Comparison of ENCODE assay signal across 1 cellular context in the genomic region with DNA sequence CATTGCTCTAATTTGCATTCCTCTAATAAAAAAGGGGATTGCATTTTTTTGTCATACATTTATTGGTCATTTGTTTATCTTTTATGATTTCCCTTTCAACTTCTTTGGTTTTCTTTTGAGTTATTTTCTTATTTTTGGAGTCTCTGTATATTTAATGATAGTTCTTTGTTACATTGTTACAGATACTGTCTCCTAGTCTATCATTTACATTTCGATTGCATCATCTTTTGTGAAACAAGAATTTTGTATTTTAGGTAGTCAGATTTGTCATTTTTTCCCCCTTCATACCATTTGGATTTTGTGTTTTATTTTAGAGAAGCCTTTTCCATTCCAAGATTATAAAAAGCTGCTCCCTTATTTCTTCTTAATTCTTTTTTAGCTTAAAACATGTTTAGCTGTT.
TF ChIP-seq lines count a peak whose summit lies in the region.

No MANE protein-coding gene starts in this region.

TF ChIP-seq in K562, 482 proteins besides CTCF, POLR2A, EP300 and RAD21 (continues in another document):
- no peak for TF ChIP-seq CBX2 (IDR thresholded peaks at IDR 0.05; ENCODE audit: insufficient read depth, low read length, poor library complexity, severe bottlenecking)
- TF ChIP-seq DPF2 (IDR thresholded peaks at IDR 0.05): peak; percentile 19; the same call in 1 of the 2 replicates
- TF ChIP-seq, protein P1, sequence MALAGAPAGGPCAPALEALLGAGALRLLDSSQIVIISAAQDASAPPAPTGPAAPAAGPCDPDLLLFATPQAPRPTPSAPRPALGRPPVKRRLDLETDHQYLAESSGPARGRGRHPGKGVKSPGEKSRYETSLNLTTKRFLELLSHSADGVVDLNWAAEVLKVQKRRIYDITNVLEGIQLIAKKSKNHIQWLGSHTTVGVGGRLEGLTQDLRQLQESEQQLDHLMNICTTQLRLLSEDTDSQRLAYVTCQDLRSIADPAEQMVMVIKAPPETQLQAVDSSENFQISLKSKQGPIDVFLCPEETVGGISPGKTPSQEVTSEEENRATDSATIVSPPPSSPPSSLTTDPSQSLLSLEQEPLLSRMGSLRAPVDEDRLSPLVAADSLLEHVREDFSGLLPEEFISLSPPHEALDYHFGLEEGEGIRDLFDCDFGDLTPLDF (CRISPR knock-in tag; IDR thresholded peaks at IDR 0.05): no peak
- TF ChIP-seq CEBPB (tag; IDR thresholded peaks at IDR 0.05): peak; percentile 87
- no peak for TF ChIP-seq ZNF12 (CRISPR knock-in tag; IDR thresholded peaks at IDR 0.05)
- peak; percentile 43; the same call in 1 of the 2 replicates for TF ChIP-seq SMARCE1 (IDR thresholded peaks at IDR 0.05)
- TF ChIP-seq ZNF764 (CRISPR knock-in tag; IDR thresholded peaks at IDR 0.05; ENCODE audit: low read depth): no peak
- TF ChIP-seq ARID1B (IDR thresholded peaks at IDR 0.05): peak; percentile 51
- TF ChIP-seq BRD9 (IDR thresholded peaks at IDR 0.05; ENCODE audit: low read depth, partially characterized antibody): peak; percentile 44
- TF ChIP-seq ZNF232 (CRISPR knock-in tag; IDR thresholded peaks at IDR 0.05): no peak
- TF ChIP-seq, protein P2, sequence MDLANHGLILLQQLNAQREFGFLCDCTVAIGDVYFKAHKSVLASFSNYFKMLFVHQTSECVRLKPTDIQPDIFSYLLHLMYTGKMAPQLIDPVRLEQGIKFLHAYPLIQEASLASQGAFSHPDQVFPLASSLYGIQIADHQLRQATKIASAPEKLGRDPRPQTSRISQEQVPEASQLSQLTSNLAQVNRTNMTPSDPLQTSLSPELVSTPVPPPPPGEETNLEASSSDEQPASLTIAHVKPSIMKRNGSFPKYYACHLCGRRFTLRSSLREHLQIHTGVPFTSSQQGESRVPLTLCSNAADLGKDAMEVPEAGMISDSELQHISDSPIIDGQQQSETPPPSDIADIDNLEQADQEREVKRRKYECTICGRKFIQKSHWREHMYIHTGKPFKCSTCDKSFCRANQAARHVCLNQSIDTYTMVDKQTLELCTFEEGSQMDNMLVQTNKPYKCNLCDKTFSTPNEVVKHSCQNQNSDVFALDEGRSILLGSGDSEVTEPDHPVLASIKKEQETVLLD (IDR thresholded peaks at IDR 0.05): no peak
- TF ChIP-seq, protein P3, sequence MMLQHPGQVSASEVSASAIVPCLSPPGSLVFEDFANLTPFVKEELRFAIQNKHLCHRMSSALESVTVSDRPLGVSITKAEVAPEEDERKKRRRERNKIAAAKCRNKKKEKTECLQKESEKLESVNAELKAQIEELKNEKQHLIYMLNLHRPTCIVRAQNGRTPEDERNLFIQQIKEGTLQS (IDR thresholded peaks at IDR 0.05): peak; percentile 98
- TF ChIP-seq, protein P3 (CRISPR knock-in tag; conservative IDR thresholded peaks at IDR 0.05): no peak
- no peak for TF ChIP-seq ZNF197 (CRISPR knock-in tag; IDR thresholded peaks at IDR 0.05; ENCODE audit: low read depth)
- TF ChIP-seq, protein P4, sequence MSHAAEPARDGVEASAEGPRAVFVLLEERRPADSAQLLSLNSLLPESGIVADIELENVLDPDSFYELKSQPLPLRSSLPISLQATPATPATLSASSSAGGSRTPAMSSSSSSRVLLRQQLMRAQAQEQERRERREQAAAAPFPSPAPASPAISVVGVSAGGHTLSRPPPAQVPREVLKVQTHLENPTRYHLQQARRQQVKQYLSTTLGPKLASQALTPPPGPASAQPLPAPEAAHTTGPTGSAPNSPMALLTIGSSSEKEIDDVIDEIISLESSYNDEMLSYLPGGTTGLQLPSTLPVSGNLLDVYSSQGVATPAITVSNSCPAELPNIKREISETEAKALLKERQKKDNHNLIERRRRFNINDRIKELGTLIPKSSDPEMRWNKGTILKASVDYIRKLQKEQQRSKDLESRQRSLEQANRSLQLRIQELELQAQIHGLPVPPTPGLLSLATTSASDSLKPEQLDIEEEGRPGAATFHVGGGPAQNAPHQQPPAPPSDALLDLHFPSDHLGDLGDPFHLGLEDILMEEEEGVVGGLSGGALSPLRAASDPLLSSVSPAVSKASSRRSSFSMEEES (CRISPR knock-in tag; IDR thresholded peaks at IDR 0.05): no peak
- no peak for TF ChIP-seq GTF2E2 (tag; IDR thresholded peaks at IDR 0.05)
- TF ChIP-seq LEF1 (IDR thresholded peaks at IDR 0.05): peak; percentile 32; the same call in 1 of the 2 replicates
- TF ChIP-seq ZSCAN32 (CRISPR knock-in tag; IDR thresholded peaks at IDR 0.05): peak; percentile 95
- no peak for TF ChIP-seq CEBPG (CRISPR knock-in tag; IDR thresholded peaks at IDR 0.05)
- peak; percentile 96 to 98 for TF ChIP-seq CEBPG (tag; conservative IDR thresholded peaks at IDR 0.05 in 1 of 2, IDR thresholded peaks at IDR 0.05 in 1 of 2)
- no peak for TF ChIP-seq GABPB2 (CRISPR knock-in tag; conservative IDR thresholded peaks at IDR 0.05)
- no peak for TF ChIP-seq ILF3 (IDR thresholded peaks at IDR 0.05; ENCODE audit: borderline replicate concordance)
- TF ChIP-seq, protein P5, sequence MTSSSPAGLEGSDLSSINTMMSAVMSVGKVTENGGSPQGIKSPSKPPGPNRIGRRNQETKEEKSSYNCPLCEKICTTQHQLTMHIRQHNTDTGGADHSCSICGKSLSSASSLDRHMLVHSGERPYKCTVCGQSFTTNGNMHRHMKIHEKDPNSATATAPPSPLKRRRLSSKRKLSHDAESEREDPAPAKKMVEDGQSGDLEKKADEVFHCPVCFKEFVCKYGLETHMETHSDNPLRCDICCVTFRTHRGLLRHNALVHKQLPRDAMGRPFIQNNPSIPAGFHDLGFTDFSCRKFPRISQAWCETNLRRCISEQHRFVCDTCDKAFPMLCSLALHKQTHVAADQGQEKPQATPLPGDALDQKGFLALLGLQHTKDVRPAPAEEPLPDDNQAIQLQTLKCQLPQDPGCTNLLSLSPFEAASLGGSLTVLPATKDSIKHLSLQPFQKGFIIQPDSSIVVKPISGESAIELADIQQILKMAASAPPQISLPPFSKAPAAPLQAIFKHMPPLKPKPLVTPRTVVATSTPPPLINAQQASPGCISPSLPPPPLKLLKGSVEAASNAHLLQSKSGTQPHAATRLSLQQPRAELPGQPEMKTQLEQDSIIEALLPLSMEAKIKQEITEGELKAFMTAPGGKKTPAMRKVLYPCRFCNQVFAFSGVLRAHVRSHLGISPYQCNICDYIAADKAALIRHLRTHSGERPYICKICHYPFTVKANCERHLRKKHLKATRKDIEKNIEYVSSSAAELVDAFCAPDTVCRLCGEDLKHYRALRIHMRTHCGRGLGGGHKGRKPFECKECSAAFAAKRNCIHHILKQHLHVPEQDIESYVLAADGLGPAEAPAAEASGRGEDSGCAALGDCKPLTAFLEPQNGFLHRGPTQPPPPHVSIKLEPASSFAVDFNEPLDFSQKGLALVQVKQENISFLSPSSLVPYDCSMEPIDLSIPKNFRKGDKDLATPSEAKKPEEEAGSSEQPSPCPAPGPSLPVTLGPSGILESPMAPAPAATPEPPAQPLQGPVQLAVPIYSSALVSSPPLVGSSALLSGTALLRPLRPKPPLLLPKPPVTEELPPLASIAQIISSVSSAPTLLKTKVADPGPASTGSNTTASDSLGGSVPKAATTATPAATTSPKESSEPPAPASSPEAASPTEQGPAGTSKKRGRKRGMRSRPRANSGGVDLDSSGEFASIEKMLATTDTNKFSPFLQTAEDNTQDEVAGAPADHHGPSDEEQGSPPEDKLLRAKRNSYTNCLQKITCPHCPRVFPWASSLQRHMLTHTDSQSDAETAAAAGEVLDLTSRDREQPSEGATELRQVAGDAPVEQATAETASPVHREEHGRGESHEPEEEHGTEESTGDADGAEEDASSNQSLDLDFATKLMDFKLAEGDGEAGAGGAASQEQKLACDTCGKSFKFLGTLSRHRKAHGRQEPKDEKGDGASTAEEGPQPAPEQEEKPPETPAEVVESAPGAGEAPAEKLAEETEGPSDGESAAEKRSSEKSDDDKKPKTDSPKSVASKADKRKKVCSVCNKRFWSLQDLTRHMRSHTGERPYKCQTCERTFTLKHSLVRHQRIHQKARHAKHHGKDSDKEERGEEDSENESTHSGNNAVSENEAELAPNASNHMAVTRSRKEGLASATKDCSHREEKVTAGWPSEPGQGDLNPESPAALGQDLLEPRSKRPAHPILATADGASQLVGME (CRISPR knock-in tag; IDR thresholded peaks at IDR 0.05): no peak
- TF ChIP-seq ZNF347 (CRISPR knock-in tag; IDR thresholded peaks at IDR 0.05; ENCODE audit: low read depth): no peak
- TF ChIP-seq, protein P6, sequence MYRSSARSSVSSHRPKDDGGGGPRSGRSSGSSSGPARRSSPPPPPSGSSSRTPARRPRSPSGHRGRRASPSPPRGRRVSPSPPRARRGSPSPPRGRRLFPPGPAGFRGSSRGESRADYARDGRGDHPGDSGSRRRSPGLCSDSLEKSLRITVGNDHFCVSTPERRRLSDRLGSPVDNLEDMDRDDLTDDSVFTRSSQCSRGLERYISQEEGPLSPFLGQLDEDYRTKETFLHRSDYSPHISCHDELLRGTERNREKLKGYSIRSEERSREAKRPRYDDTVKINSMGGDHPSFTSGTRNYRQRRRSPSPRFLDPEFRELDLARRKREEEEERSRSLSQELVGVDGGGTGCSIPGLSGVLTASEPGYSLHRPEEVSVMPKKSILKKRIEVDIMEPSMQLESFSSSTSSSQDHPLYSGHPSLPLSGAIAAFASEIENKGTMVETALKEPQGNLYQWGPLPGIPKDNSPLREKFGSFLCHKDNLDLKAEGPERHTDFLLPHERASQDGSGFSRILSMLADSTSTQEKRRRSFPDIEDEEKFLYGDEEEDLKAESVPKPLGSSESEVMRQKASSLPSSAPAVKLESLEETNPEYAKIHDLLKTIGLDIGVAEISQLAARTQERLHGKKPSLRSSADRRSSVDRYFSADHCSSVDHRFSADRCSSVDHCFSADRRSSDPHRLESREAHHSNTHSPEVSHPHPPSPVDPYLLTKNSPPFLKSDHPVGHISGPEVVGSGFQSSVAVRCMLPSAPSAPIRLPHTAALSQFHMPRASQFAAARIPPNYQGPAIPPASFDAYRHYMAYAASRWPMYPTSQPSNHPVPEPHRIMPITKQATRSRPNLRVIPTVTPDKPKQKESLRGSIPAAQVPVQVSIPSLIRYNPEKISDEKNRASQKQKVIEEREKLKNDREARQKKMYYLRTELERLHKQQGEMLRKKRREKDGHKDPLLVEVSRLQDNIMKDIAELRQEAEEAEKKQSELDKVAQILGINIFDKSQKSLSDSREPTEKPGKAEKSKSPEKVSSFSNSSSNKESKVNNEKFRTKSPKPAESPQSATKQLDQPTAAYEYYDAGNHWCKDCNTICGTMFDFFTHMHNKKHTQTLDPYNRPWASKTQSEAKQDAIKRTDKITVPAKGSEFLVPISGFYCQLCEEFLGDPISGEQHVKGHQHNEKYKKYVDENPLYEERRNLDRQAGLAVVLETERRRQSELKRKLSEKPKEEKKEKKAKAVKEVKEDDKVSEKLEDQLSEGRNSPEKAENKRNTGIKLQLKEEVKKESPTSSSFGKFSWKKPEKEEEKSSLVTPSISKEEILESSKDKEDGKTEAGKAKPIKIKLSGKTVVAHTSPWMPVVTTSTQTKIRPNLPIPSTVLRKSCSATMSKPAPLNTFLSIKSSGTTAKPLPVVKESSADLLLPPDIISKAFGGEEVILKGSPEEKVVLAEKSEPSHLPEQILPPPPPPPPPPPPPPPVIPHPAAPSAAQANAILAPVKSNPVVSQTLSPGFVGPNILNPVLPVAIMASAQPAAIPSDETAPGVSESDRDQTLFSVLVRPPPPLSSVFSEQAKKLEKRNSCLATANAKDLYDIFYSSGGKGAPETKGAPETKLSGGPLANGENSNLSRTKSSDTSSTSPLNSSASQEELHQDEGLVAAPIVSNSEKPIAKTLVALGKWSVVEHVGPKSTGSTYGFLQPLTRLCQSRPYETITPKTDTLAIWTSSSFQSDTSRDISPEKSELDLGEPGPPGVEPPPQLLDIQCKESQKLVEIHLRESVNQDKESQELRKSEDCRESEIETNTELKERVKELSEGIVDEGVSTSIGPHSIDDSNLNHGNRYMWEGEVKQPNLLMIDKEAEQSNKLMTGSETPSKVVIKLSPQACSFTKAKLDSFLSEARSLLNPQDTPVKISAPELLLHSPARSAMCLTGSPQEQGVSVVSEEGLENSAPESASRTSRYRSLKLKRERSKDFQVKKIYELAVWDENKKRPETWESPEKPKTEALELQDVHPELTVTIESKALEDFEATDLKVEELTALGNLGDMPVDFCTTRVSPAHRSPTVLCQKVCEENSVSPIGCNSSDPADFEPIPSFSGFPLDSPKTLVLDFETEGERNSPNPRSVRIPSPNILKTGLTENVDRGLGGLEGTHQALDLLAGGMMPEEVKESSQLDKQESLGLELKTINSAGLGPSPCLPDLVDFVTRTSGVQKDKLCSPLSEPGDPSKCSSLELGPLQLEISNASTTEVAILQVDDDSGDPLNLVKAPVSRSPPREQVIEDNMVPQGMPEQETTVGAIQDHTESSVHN (IDR thresholded peaks at IDR 0.05; ENCODE audit: borderline replicate concordance in 1 of 2, low read depth in 1 of 2): no peak
- peak; percentile 14; the same call in 1 of the 2 replicates for TF ChIP-seq SMARCA5 (IDR thresholded peaks at IDR 0.05)
- TF ChIP-seq ELF2 (CRISPR knock-in tag; IDR thresholded peaks at IDR 0.05): peak; percentile 38; the same call in 1 of the 2 replicates
- TF ChIP-seq, protein P7, sequence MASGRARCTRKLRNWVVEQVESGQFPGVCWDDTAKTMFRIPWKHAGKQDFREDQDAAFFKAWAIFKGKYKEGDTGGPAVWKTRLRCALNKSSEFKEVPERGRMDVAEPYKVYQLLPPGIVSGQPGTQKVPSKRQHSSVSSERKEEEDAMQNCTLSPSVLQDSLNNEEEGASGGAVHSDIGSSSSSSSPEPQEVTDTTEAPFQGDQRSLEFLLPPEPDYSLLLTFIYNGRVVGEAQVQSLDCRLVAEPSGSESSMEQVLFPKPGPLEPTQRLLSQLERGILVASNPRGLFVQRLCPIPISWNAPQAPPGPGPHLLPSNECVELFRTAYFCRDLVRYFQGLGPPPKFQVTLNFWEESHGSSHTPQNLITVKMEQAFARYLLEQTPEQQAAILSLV (tag; IDR thresholded peaks at IDR 0.05): peak; percentile 93
- no peak for TF ChIP-seq STAT5B (CRISPR knock-in tag; IDR thresholded peaks at IDR 0.05)
- TF ChIP-seq XRCC3 (IDR thresholded peaks at IDR 0.05): no peak
- TF ChIP-seq ZNF780A (CRISPR knock-in tag; IDR thresholded peaks at IDR 0.05): no peak
- peak; percentile 48; the same call in 1 of the 2 replicates for TF ChIP-seq SMARCA4 (IDR thresholded peaks at IDR 0.05)
- TF ChIP-seq EP400 (IDR thresholded peaks at IDR 0.05): peak; percentile 47; the same call in 1 of the 2 replicates
- TF ChIP-seq BRCA1 (IDR thresholded peaks at IDR 0.05): no peak
- no peak for TF ChIP-seq BRCA1 (CRISPR knock-in tag; IDR thresholded peaks at IDR 0.05)
- no peak for TF ChIP-seq ZNF217 (CRISPR knock-in tag; IDR thresholded peaks at IDR 0.05)
- no peak for TF ChIP-seq YBX1 (IDR thresholded peaks at IDR 0.05)
- TF ChIP-seq, protein P8, sequence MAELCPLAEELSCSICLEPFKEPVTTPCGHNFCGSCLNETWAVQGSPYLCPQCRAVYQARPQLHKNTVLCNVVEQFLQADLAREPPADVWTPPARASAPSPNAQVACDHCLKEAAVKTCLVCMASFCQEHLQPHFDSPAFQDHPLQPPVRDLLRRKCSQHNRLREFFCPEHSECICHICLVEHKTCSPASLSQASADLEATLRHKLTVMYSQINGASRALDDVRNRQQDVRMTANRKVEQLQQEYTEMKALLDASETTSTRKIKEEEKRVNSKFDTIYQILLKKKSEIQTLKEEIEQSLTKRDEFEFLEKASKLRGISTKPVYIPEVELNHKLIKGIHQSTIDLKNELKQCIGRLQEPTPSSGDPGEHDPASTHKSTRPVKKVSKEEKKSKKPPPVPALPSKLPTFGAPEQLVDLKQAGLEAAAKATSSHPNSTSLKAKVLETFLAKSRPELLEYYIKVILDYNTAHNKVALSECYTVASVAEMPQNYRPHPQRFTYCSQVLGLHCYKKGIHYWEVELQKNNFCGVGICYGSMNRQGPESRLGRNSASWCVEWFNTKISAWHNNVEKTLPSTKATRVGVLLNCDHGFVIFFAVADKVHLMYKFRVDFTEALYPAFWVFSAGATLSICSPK (IDR thresholded peaks at IDR 0.05; ENCODE audit: borderline replicate concordance): no peak
